Comparison of ENCODE assay signal across 25 cellular contexts in the genomic region with DNA sequence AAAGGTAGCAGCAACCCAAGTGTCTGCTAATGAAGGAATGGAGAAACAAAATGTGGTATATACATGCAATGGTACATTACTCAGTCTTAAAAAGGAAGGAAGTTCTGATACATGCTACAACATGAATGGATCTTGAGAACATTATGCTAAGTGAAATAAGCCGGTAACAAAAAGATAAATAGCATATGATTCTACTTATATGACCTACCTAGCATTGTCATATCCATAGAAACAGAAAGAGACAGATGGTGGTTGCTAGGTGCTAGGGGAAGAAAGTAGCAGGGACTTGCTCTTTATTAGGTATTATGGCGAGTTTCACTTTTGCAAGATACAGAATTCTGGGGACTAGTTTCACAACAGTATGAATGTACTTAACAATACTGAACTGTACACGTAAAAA. TPM values are rescaled to one million over a fixed set of nuclear protein-coding genes. Genes with fewer than 3 reads are reported as not detected.
A peak's percentile ranks its signal among the peaks of the same experiment; 100 is the strongest.
DNase-seq lines count a peak whose midpoint lies in the region; ATAC-seq, FAIRE-seq and TF ChIP-seq lines count a peak whose summit lies in the region.
"Had no signal": no experiment of that assay in that cellular context is flagged by ENCODE, and none has a peak within 500 bp of the region (broad histone marks: within the 10 kb centered on the region; RNA-seq: fewer than 3 reads in every experiment).

No MANE protein-coding gene starts in this region.

- H3K4me3 ChIP-seq in bronchial epithelial cell (ENCODE audit: low read depth, low read length), result no peak overlapping the region
- H3K4me3 ChIP-seq: BLaER1, skin epidermis, thoracic aorta had no signal

- no peaks in the 10 kb centered on the region for H3K9me3 Mint-ChIP-seq in activated CD8-positive, alpha-beta T cell treated with anti-CD3 and anti-CD28 coated beads for 36 hours
- no peaks in the 10 kb centered on the region for H3K9me3 Mint-ChIP-seq in activated CD8-positive, alpha-beta T cell treated with anti-CD3 and anti-CD28 coated beads, Interleukin-2, amount 10 ng/mL, durations not matched to agents 7 days and 5 days (ENCODE audit: insufficient read depth)
- H3K9me3 Mint-ChIP-seq: HFFc6, WTC11 had no signal

- peak; percentile 82 for ATAC-seq in activated CD8-positive, alpha-beta T cell treated with anti-CD3 and anti-CD28 coated beads for 36 hours
- no peak for ATAC-seq in activated CD8-positive, alpha-beta T cell treated with anti-CD3 and anti-CD28 coated beads, Interleukin-2, amount 10 ng/mL, durations not matched to agents 7 days and 5 days
- ATAC-seq in HG02870 (IDR thresholded peaks at IDR 0.05; ENCODE audit: unreplicated experiment) (peak; percentile 41), GM18870 (IDR thresholded peaks at IDR 0.05; ENCODE audit: unreplicated experiment) (no peak)
- ATAC-seq: WTC11 had no signal

- peak overlapping the region; percentile 41 for H3K27ac Mint-ChIP-seq in activated CD8-positive, alpha-beta T cell treated with anti-CD3 and anti-CD28 coated beads for 36 hours
- H3K27ac Mint-ChIP-seq in activated CD8-positive, alpha-beta T cell treated with anti-CD3 and anti-CD28 coated beads, Interleukin-2, amount 10 ng/mL, durations not matched to agents 7 days and 5 days, result no peak overlapping the region
- H3K27ac Mint-ChIP-seq: HFFc6, WTC11 had no signal

- peaks cover 16% of the 10 kb centered on the region for H3K36me3 Mint-ChIP-seq in activated CD8-positive, alpha-beta T cell treated with anti-CD3 and anti-CD28 coated beads for 36 hours (ENCODE audit: low read depth)
- H3K36me3 Mint-ChIP-seq in activated CD8-positive, alpha-beta T cell treated with anti-CD3 and anti-CD28 coated beads, Interleukin-2, amount 10 ng/mL, durations not matched to agents 7 days and 5 days (ENCODE audit: low read depth), result peaks cover 33% of the 10 kb centered on the region

- DNase-seq in activated CD8-positive, alpha-beta T cell treated with anti-CD3 and anti-CD28 coated beads for 36 hours, result no peak
- DNase-seq in activated CD8-positive, alpha-beta T cell treated with anti-CD3 and anti-CD28 coated beads, Interleukin-2, amount 10 ng/mL, durations not matched to agents 7 days and 5 days, result no peak
- DNase-seq in GM12891 (ENCODE audit: insufficient read length, low spot score) (peak; percentile 17), bronchial epithelial cell (ENCODE audit: low read depth) (peak; percentile 59), GM19240 (ENCODE audit: insufficient read length, low spot score) (no peak), HTR-8/SVneo (ENCODE audit: insufficient read length, low spot score) (no peak)
- DNase-seq: ACHN; activated naive CD4-positive, alpha-beta T cell; aorta; central memory CD4-positive, alpha-beta T cell; dermis blood vessel endothelial cell; HFFc6; mesendoderm; NCI-H1436 treated with DMSO at 0.1 percent for 48 hours; NCI-H2171 treated with DMSO at 0.1 percent for 48 hours; NCI-H524 treated with DMSO at 0.1 percent for 48 hours; stimulated activated CD4-positive, alpha-beta T cell treated with anti-CD3 and anti-CD28 coated beads, Interleukin-1b, Interleukin-23, amount 100 ng/mL, for 48 hours; T1000 had no signal

- H3K27me3 ChIP-seq in bronchial epithelial cell (ENCODE audit: control insufficient read depth, insufficient read depth, low read length), result no peaks in the 10 kb centered on the region
- H3K27me3 ChIP-seq: BLaER1 had no signal

- POLR2A ChIA-PET in activated CD8-positive, alpha-beta T cell treated with anti-CD3 and anti-CD28 coated beads for 36 hours (lab: Charles Lee), result no interaction called here
- POLR2A ChIA-PET in activated CD8-positive, alpha-beta T cell treated with anti-CD3 and anti-CD28 coated beads, Interleukin-2, amount 10 ng/mL, durations not matched to agents 7 days and 5 days (lab: Charles Lee), result no interaction called here

- intact Hi-C loops in activated CD8-positive, alpha-beta T cell treated with anti-CD3 and anti-CD28 coated beads for 36 hours (cut with micrococcal nuclease), result no loop called here

- CTCF ChIA-PET in activated CD8-positive, alpha-beta T cell treated with anti-CD3 and anti-CD28 coated beads for 36 hours (lab: Charles Lee), result no interaction called here
- CTCF ChIA-PET in activated CD8-positive, alpha-beta T cell treated with anti-CD3 and anti-CD28 coated beads, Interleukin-2, amount 10 ng/mL, durations not matched to agents 7 days and 5 days (lab: Charles Lee), result interaction anchor here (1.2 kb wide), 1 partner anchor 63 kb away, joined by 3 read pairs; no protein-coding TSS in a partner anchor

- no peaks in the 10 kb centered on the region for H3K27me3 Mint-ChIP-seq in activated CD8-positive, alpha-beta T cell treated with anti-CD3 and anti-CD28 coated beads for 36 hours
- no peaks in the 10 kb centered on the region for H3K27me3 Mint-ChIP-seq in activated CD8-positive, alpha-beta T cell treated with anti-CD3 and anti-CD28 coated beads, Interleukin-2, amount 10 ng/mL, durations not matched to agents 7 days and 5 days (ENCODE audit: low read depth)

- TF ChIP-seq POLR2A in GM12891 (IDR thresholded peaks at IDR 0.05; ENCODE audit: low read depth, low read length), result no peak

- no peak overlapping the region for H3K4me3 Mint-ChIP-seq in activated CD8-positive, alpha-beta T cell treated with anti-CD3 and anti-CD28 coated beads for 36 hours
- no peak overlapping the region for H3K4me3 Mint-ChIP-seq in activated CD8-positive, alpha-beta T cell treated with anti-CD3 and anti-CD28 coated beads, Interleukin-2, amount 10 ng/mL, durations not matched to agents 7 days and 5 days
- H3K4me3 Mint-ChIP-seq: HFFc6, WTC11 had no signal

- H3K4me1 Mint-ChIP-seq in activated CD8-positive, alpha-beta T cell treated with anti-CD3 and anti-CD28 coated beads for 36 hours (ENCODE audit: low read depth), result peaks cover 8% of the 10 kb centered on the region
- peaks cover 7% of the 10 kb centered on the region for H3K4me1 Mint-ChIP-seq in activated CD8-positive, alpha-beta T cell treated with anti-CD3 and anti-CD28 coated beads, Interleukin-2, amount 10 ng/mL, durations not matched to agents 7 days and 5 days (ENCODE audit: low read depth)
- H3K4me1 Mint-ChIP-seq: WTC11 had no signal

- H3K36me3 ChIP-seq in bronchial epithelial cell (ENCODE audit: control insufficient read depth, insufficient read depth, low read length), result peaks cover 3% of the 10 kb centered on the region

- FAIRE-seq in GM12891 (lab: Jason Lieb, UNC), result peak; percentile 74
- no peak for FAIRE-seq in bronchial epithelial cell (lab: Jason Lieb, UNC)
- no peak for FAIRE-seq in HTR-8/SVneo (lab: Jason Lieb, UNC)
- FAIRE-seq: endothelial cell of umbilical vein had no signal

- TF ChIP-seq CTCF in activated CD8-positive, alpha-beta T cell treated with anti-CD3 and anti-CD28 coated beads for 36 hours (IDR thresholded peaks at IDR 0.05), result no peak
- TF ChIP-seq CTCF in bronchial epithelial cell (IDR thresholded peaks at IDR 0.05; ENCODE audit: insufficient read depth, low read length, severe bottlenecking), result no peak

TF ChIP-seq in GM12891, 5 proteins besides CTCF, POLR2A, EP300 and RAD21:
- no peak for TF ChIP-seq POLR2AphosphoS5 (IDR thresholded peaks at IDR 0.05; ENCODE audit: low read depth, low read length)
TF ChIP-seq in GM12891: peak in this region for 0.

RNA-seq across cellular contexts. Expression of gene UBR2, which starts 46.6 kb away (rescaled TPM):
- total RNA-seq in activated CD8-positive, alpha-beta T cell treated with anti-CD3 and anti-CD28 coated beads for 36 hours, result 10 to 100 TPM; 24.5 to 25.8 TPM
- total RNA-seq in activated CD8-positive, alpha-beta T cell treated with anti-CD3 and anti-CD28 coated beads, Interleukin-2, amount 10 ng/mL, durations not matched to agents 7 days and 5 days, result 10 to 100 TPM; 23.6 to 24.8 TPM
- polyA plus RNA-seq in GM12891 (2012; ENCODE audit: low read depth, missing spikeins), result 6.4 TPM
- total RNA-seq in bronchial epithelial cell, result 16.6 and 21.9 TPM in 2 replicates

Comparison
In these comparisons a context has a peak if more than half of its experiments do, and no peak if none do; other contexts are left out.
1. ATAC-seq: peak in activated CD8-positive, alpha-beta T cell treated with anti-CD3 and anti-CD28 coated beads for 36 hours (single experiment) and HG02870 (single experiment); none in activated CD8-positive, alpha-beta T cell treated with anti-CD3 and anti-CD28 coated beads, Interleukin-2, amount 10 ng/mL, durations not matched to agents 7 days and 5 days (single experiment) and GM18870 (single experiment).
2. DNase-seq: peak in GM12891 (single experiment) and bronchial epithelial cell (single experiment); none in activated CD8-positive, alpha-beta T cell treated with anti-CD3 and anti-CD28 coated beads for 36 hours (single experiment), activated CD8-positive, alpha-beta T cell treated with anti-CD3 and anti-CD28 coated beads, Interleukin-2, amount 10 ng/mL, durations not matched to agents 7 days and 5 days (single experiment), GM19240 (single experiment) and HTR-8/SVneo (single experiment).